Comparison of ENCODE assay signal across 23 cellular contexts in the genomic region with DNA sequence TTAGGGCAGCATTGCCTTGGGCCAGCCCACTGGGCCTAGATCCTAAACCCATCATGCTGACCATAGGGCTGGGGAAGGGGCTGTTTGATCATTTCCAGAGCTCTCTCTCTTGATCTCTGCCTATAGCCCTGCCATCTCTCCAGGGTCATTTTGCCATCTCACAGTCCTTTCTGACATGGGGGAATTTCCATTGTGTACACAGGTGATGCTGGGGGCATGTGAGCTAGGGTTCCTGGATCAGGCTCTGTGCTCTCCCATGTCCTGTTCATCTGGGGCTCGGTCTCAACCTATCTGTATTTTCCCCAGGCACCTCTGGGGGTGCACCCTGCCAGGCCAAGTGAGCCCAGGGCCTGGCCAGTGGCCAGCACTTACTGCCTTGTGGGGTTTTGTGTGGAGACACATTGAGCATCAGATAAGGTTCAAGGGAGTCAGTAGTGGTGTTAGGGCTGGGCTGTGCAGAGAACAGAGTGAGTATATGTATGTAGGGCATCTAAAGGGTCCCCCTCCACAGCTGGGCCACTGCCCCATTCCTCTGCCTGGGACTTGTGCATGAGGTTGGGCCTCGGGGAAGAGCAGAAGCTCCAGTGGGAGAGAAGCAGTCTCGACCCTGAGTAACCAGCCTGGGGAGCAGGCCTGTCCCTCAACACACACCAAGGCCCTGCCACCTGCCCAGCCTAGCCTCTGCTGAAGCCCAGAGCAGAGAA. TPM values are rescaled to one million over a fixed set of nuclear protein-coding genes. Genes with fewer than 3 reads are reported as not detected.
DNase-seq lines count a peak whose midpoint lies in the region; ATAC-seq, FAIRE-seq and TF ChIP-seq lines count a peak whose summit lies in the region.
"Had no signal": no experiment of that assay in that cellular context is flagged by ENCODE, and none has a peak within 500 bp of the region (broad histone marks: within the 10 kb centered on the region; RNA-seq: fewer than 3 reads in every experiment).

No MANE protein-coding gene starts in this region.

- no peaks in the 10 kb centered on the region for H3K27me3 Mint-ChIP-seq in activated CD4-positive, alpha-beta T cell treated with anti-CD3 and anti-CD28 coated beads, Interleukin-2, amount 10 ng/mL, durations not matched to agents 7 days and 5 days
- H3K27me3 Mint-ChIP-seq: brain; naive B cell; stimulated activated naive CD8-positive, alpha-beta T cell treated with anti-CD3 and anti-CD28 coated beads, Interleukin-15, Interleukin-2, amounts not matched to agents 100 ng/mL and 50 ng/mL, for 24 hours had no signal

- H3K4me1 ChIP-seq in gastrocnemius medialis: peaks cover 18 to 19% of the 10 kb centered on the region in 2 donors
- H3K4me1 ChIP-seq: tibial nerve had no signal

- no peaks in the 10 kb centered on the region for H3K9me3 Mint-ChIP-seq in activated CD4-positive, alpha-beta T cell treated with anti-CD3 and anti-CD28 coated beads, Interleukin-2, amount 10 ng/mL, durations not matched to agents 7 days and 5 days
- H3K9me3 Mint-ChIP-seq: brain; memory B cell; naive B cell; stimulated activated naive CD8-positive, alpha-beta T cell treated with anti-CD3 and anti-CD28 coated beads, Interleukin-15, Interleukin-2, amounts not matched to agents 100 ng/mL and 50 ng/mL, for 24 hours had no signal

- peak overlapping the region; percentile 33 for H3K27ac ChIP-seq in cingulate gyrus (ENCODE audit: low read depth, low read length)
- peak overlapping the region; percentile 34 to 71 (median 50) for H3K27ac ChIP-seq in gastrocnemius medialis
- H3K27ac ChIP-seq: tibial nerve had no signal

- CTCF ChIA-PET in activated CD4-positive, alpha-beta T cell treated with anti-CD3 and anti-CD28 coated beads, Interleukin-2, amount 10 ng/mL, durations not matched to agents 7 days and 5 days (lab: Charles Lee): interaction anchor here (0.6 to 1.2 kb wide), 2 partner anchors 11 to 493 kb away, joined by 3 to 4 read pairs; no protein-coding TSS in a partner anchor

- no peak for TF ChIP-seq CTCF in gastrocnemius medialis (IDR thresholded peaks at IDR 0.05 in 4 of 5, conservative IDR thresholded peaks at IDR 0.05 in 1 of 5)

- POLR2A ChIA-PET in activated CD4-positive, alpha-beta T cell treated with anti-CD3 and anti-CD28 coated beads, Interleukin-2, amount 10 ng/mL, durations not matched to agents 7 days and 5 days (lab: Charles Lee): no interaction called here

- no peaks in the 10 kb centered on the region for H3K4me1 Mint-ChIP-seq in activated CD4-positive, alpha-beta T cell treated with anti-CD3 and anti-CD28 coated beads, Interleukin-2, amount 10 ng/mL, durations not matched to agents 7 days and 5 days
- H3K4me1 Mint-ChIP-seq: memory B cell, naive B cell had no signal

- no peak for FAIRE-seq in GM12892 (lab: Jason Lieb, UNC)

- no peak overlapping the region for H3K4me3 Mint-ChIP-seq in activated CD4-positive, alpha-beta T cell treated with anti-CD3 and anti-CD28 coated beads, Interleukin-2, amount 10 ng/mL, durations not matched to agents 7 days and 5 days
- H3K4me3 Mint-ChIP-seq: brain; memory B cell; naive B cell; stimulated activated naive CD8-positive, alpha-beta T cell treated with anti-CD3 and anti-CD28 coated beads, Interleukin-15, Interleukin-2, amounts not matched to agents 100 ng/mL and 50 ng/mL, for 24 hours had no signal

- no peaks in the 10 kb centered on the region for H3K36me3 Mint-ChIP-seq in activated CD4-positive, alpha-beta T cell treated with anti-CD3 and anti-CD28 coated beads, Interleukin-2, amount 10 ng/mL, durations not matched to agents 7 days and 5 days (ENCODE audit: low read depth)
- H3K36me3 Mint-ChIP-seq: memory B cell, naive B cell had no signal

- ATAC-seq in gastrocnemius medialis (no peak), HG02798 (IDR thresholded peaks at IDR 0.05; ENCODE audit: poor library complexity, unreplicated experiment) (no peak)

- intact Hi-C loops in gastrocnemius medialis (cut with DNase I; ENCODE audit: low total_unique reads): no loop called here

- no peaks in the 10 kb centered on the region for H3K9me3 ChIP-seq in gastrocnemius medialis
- H3K9me3 ChIP-seq: SK-N-SH, tibial nerve had no signal

- no peak for DNase-seq in activated CD4-positive, alpha-beta T cell treated with anti-CD3 and anti-CD28 coated beads, Interleukin-2, amount 10 ng/mL, durations not matched to agents 7 days and 5 days
- no peak for DNase-seq in activated CD4-positive, alpha-beta T cell treated with anti-CD3 and anti-CD28 coated beads, Interleukin-2, amount 50 U/mL, for 1 hour
- DNase-seq in gastrocnemius medialis (no peak), GM12892 (ENCODE audit: insufficient read length) (no peak)
- DNase-seq: activated CD4-positive, alpha-beta T cell treated with anti-CD3 and anti-CD28 coated beads, Interleukin-2, amount 50 U/mL, for 48 hours; activated effector memory CD4-positive, alpha-beta T cell treated with Interleukin-2 at 50 U/mL for 16 hours; AML-193; cortex of kidney; GDM1; HCEC 1CT; kidney glomerular epithelial cell; naive B cell; occipital lobe; retina; SK-N-SH; stimulated activated CD4-positive, alpha-beta T cell treated with anti-CD3 and anti-CD28 coated beads, Interleukin-12 subunit alpha, Interleukin-12 subunit beta, amount 100 ng/mL, for 4 hours; stimulated activated CD4-positive, alpha-beta T cell treated with anti-CD3 and anti-CD28 coated beads, Interleukin-4, amount 100 ng/mL, for 4 hours had no signal

- H3K4me3 ChIP-seq in gastrocnemius medialis: no peak overlapping the region
- H3K4me3 ChIP-seq: tibial nerve had no signal

- TF ChIP-seq POLR2A in gastrocnemius medialis (IDR thresholded peaks at IDR 0.05): no peak
- no peak for TF ChIP-seq POLR2A in GM12892 (IDR thresholded peaks at IDR 0.05; ENCODE audit: low read depth, low read length)

- no peaks in the 10 kb centered on the region for H3K36me3 ChIP-seq in gastrocnemius medialis

- in situ Hi-C loops in gastrocnemius medialis (cut with MboI; ENCODE audit: low sequenced_read_pairs in 4 of 4): no loop called here

- H3K27ac Mint-ChIP-seq in activated CD4-positive, alpha-beta T cell treated with anti-CD3 and anti-CD28 coated beads, Interleukin-2, amount 10 ng/mL, durations not matched to agents 7 days and 5 days: peak overlapping the region; percentile 44
- H3K27ac Mint-ChIP-seq: memory B cell; stimulated activated naive CD8-positive, alpha-beta T cell treated with anti-CD3 and anti-CD28 coated beads, Interleukin-15, Interleukin-2, amounts not matched to agents 100 ng/mL and 50 ng/mL, for 24 hours had no signal

- no peaks in the 10 kb centered on the region for H3K27me3 ChIP-seq in gastrocnemius medialis
- H3K27me3 ChIP-seq: tibial nerve had no signal

RNA-seq across cellular contexts. Expression of a gene that starts 25.6 kb away (rescaled TPM):
- total RNA-seq in activated CD4-positive, alpha-beta T cell treated with anti-CD3 and anti-CD28 coated beads, Interleukin-2, amount 10 ng/mL, durations not matched to agents 7 days and 5 days: 100 to 1,000 TPM; 137 TPM
- 100 to 1,000 TPM; 103 to 140 (median 108) TPM for total RNA-seq in gastrocnemius medialis
- polyA plus RNA-seq in GM12892 (2012; ENCODE audit: missing spikeins): 70.3 TPM

RNA-seq across cellular contexts. Expression of a gene that starts 40.8 kb away (rescaled TPM):
- 10 to 100 TPM in 1 of 2 experiments, 1 to 10 TPM in 1; 8.4 to 10.0 TPM for total RNA-seq in activated CD4-positive, alpha-beta T cell treated with anti-CD3 and anti-CD28 coated beads, Interleukin-2, amount 10 ng/mL, durations not matched to agents 7 days and 5 days
- 1 to 10 TPM in 3 of 4 donors, under 1 TPM in 1; 0.10 to 4.8 (median 2.4) TPM for total RNA-seq in gastrocnemius medialis
- polyA plus RNA-seq in GM12892 (2012; ENCODE audit: missing spikeins): 14.4 TPM

RNA-seq across cellular contexts. Expression of a gene that starts 40.9 kb away (rescaled TPM):
- 10 to 100 TPM; 47.5 to 49.2 TPM for total RNA-seq in activated CD4-positive, alpha-beta T cell treated with anti-CD3 and anti-CD28 coated beads, Interleukin-2, amount 10 ng/mL, durations not matched to agents 7 days and 5 days
- total RNA-seq in gastrocnemius medialis: 100 to 1,000 TPM in 3 of 4 donors, 10 to 100 TPM in 1; 82.8 to 132 (median 128) TPM
- polyA plus RNA-seq in GM12892 (2012; ENCODE audit: missing spikeins): 6.4 TPM
